In the genomic region with DNA sequence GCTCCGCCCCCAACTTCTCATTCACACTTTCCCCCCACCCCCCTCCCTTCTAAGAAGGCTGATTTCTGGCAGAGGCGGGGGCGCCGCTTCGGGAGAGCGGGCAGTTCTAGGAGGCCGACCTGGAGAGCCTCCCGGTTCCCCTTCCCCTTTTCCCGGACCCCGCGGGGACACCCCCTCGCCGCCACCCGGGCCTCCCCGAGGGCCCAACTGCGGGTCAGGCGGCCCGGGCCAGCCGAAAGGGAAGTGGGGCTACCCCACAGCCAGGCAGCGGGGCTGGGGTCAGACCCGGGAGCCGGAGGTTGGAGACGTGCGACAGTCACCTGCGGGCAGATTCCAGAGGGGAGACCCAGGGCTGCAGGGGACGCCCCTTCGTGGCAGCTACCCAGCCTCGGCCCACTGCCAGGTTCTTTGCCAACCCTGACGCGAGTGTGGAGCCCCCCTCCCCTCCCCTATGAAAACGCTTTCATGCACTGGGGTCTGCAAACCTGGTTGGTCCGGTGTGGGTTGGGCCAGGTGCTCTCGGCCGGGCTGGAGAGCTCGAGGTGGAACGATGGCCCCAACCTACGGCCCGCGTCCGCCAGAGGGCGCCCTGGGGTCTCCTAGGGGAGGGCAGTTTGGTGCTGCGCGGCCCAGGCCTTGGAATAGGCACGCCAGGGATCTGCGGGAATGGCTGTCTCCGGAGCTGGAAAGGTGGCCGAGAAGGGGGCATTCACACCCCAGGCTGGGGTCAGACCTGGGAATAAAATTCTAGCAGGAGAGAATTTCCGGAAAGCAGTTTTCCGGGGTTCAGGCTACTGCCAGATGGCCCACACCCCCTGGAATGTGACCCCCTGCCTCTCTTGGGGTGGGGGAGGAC, we compare ENCODE assay signal across 8 cellular contexts. TPM values are rescaled to one million over a fixed set of nuclear protein-coding genes. Genes with fewer than 3 reads are reported as not detected.
DNase-seq lines count a peak whose midpoint lies in the region; ATAC-seq and TF ChIP-seq lines count a peak whose summit lies in the region.

No MANE protein-coding gene starts in this region.

- H2BK15ac ChIP-seq in IMR-90 (ENCODE audit: low read depth, low read length) = peak overlapping the region; percentile 21; the same call in 2 of the 3 replicates

- peak overlapping the region; percentile 91 for H3K4ac ChIP-seq in IMR-90 (ENCODE audit: low read depth, low read length)

- no TSS peak for BruUV-seq in IMR-90 (replicated peaks; lab: Mats Ljungman, UMichigan)

- peak overlapping the region in 1 of 2 experiments; percentile 71; a peak in 1 of 4 replicates for H4K8ac ChIP-seq in IMR-90 (ENCODE audit: low read depth in 2 of 2, low read length in 2 of 2)

- no peak for DNase-seq in AG09309 (ENCODE audit: low read depth)
- DNase-seq in GM19240 (ENCODE audit: insufficient read length, low spot score) = peak; percentile 92
- peak; percentile 80 for DNase-seq in IMR-90
- DNase-seq in activated T-cell treated with anti-CD3 and anti-CD28 coated beads for 48 hours (ENCODE audit: low read depth) = peak; percentile 93
- no peak for DNase-seq in epithelial cell of proximal tubule (ENCODE audit: low read depth)
- peak; percentile 90 for DNase-seq in mucosa of gallbladder (ENCODE audit: low spot score)
- DNase-seq in stimulated activated CD8-positive, alpha-beta memory T cell treated with anti-CD3 and anti-CD28 coated beads, Interleukin-4, amount 100 ng/mL, for 1 hour (ENCODE audit: low read depth in 2 of 2, low spot score in 1 of 2) = peak; percentile 85 to 91

- peak overlapping the region; percentile 85 for H2BK120ac ChIP-seq in IMR-90 (ENCODE audit: low read depth, low read length)

- peak overlapping the region; percentile 61 for H3K9ac ChIP-seq in IMR-90 (ENCODE audit: low read depth, low read length)
- H3K9ac ChIP-seq in OCI-LY3 (ENCODE audit: low read length) = peak overlapping the region; percentile 62

- H3K23ac ChIP-seq in IMR-90 (ENCODE audit: low read depth, low read length) = peak overlapping the region; percentile 69

- peak overlapping the region; percentile 70 for H2BK5ac ChIP-seq in IMR-90 (ENCODE audit: low read depth, low read length, poor library complexity, severe bottlenecking)

- peaks cover 41% of the 10 kb centered on the region for H4K20me1 ChIP-seq in IMR-90 (ENCODE audit: insufficient read depth, low read length)
- H4K20me1 ChIP-seq in OCI-LY3 (ENCODE audit: insufficient read depth, low read length) = peaks cover 39% of the 10 kb centered on the region

- TF ChIP-seq CTCF in AG09309 (IDR thresholded peaks at IDR 0.05; ENCODE audit: control insufficient read depth, insufficient read depth, low read depth, low read length, missing control alignments) = peak; percentile 96
- peak; percentile 90 for TF ChIP-seq CTCF in IMR-90 (conservative IDR thresholded peaks at IDR 0.05; ENCODE audit: low read depth, low read length)
- peak; percentile 89 for TF ChIP-seq CTCF in OCI-LY3 (IDR thresholded peaks at IDR 0.05; ENCODE audit: low read depth, low read length)
- peak; percentile 89 for TF ChIP-seq CTCF in epithelial cell of proximal tubule (conservative IDR thresholded peaks at IDR 0.05; ENCODE audit: low read depth, low read length)

- H3K4me1 ChIP-seq in IMR-90 (ENCODE audit: control insufficient read depth, insufficient read depth, low read length) (peaks cover 13% of the 10 kb centered on the region), OCI-LY3 (ENCODE audit: low read length) (peaks cover 56% of the 10 kb centered on the region)

- H3K18ac ChIP-seq in IMR-90 (ENCODE audit: low read depth, low read length) = peak overlapping the region; percentile 55; the same call in 1 of the 2 replicates

- H3K14ac ChIP-seq in IMR-90 (replicated peaks; ENCODE audit: low read depth, low read length) = 0 out of 2 replicates have a peak overlapping the region, but pooled peaks have one; percentile 15

- H2BK20ac ChIP-seq in IMR-90 (ENCODE audit: low read depth, low read length) = peak overlapping the region; percentile 62; the same call in 1 of the 2 replicates

- CTCF ChIA-PET in IMR-90 (lab: Yijun Ruan, JAX) = interaction anchor here (0.6 to 1.8 kb wide), 10 partner anchors 10 to 1578 kb away, joined by 3 to 11 read pairs (median 5); no protein-coding TSS in a partner anchor

- peaks cover 30% of the 10 kb centered on the region for H3K36me3 ChIP-seq in IMR-90 (ENCODE audit: control insufficient read depth, insufficient read depth, low read length)
- peaks cover 35% of the 10 kb centered on the region for H3K36me3 ChIP-seq in OCI-LY3 (replicated peaks; ENCODE audit: low read depth, low read length)

- H4K5ac ChIP-seq in IMR-90 (ENCODE audit: low read depth, low read length) = peak overlapping the region; percentile 42; the same call in 1 of the 2 replicates

- POLR2A ChIA-PET in IMR-90 (lab: Charles Lee; ENCODE audit: unreplicated experiment) = interaction anchor here (0.6 kb wide), 2 partner anchors 32 to 74 kb away, joined by 3 read pairs; no protein-coding TSS in a partner anchor

- 1% methylated on average over 12 of the region's 49 CpGs; no CpG with 5 or more reads in 1 of the 2 experiments for WGBS in IMR-90 (ENCODE audit: extremely low coverage in 2 of 2, insufficient read length in 1 of 2), 2 experiments

- H2AFZ ChIP-seq in IMR-90 (replicated peaks; ENCODE audit: low read length, poor library complexity) (peak overlapping the region; percentile 91), OCI-LY3 (ENCODE audit: low read depth, low read length) (no peak overlapping the region)

- peak overlapping the region; percentile 54 for H3K56ac ChIP-seq in IMR-90 (ENCODE audit: extremely low read depth, insufficient read depth, low read length)

- H2AK9ac ChIP-seq in IMR-90 (replicated peaks; ENCODE audit: low read depth, low read length, poor library complexity) = peak overlapping the region; percentile 86

- H3K9me1 ChIP-seq in IMR-90 (ENCODE audit: insufficient read depth, low read length) = peaks cover 6% of the 10 kb centered on the region; the same call in 1 of the 2 replicates

- peak overlapping the region; percentile 79 for H4K91ac ChIP-seq in IMR-90 (ENCODE audit: insufficient read depth, low read depth, low read length)

- H3K9me3 ChIP-seq in IMR-90 (ENCODE audit: control insufficient read depth, insufficient read depth, low read length) (no peaks in the 10 kb centered on the region), OCI-LY3 (ENCODE audit: insufficient read depth, low read length) (no peaks in the 10 kb centered on the region)

- intact Hi-C loops in IMR-90 (cut with micrococcal nuclease) = loop anchor here (1.0 to 2.0 kb wide), 6 partner anchors 30 to 348 kb away; no protein-coding TSS in a partner anchor

- peak overlapping the region; percentile 94 for H2AK5ac ChIP-seq in IMR-90 (ENCODE audit: low read depth, low read length)

- H3K4me3 ChIP-seq in AG09309 (ENCODE audit: control insufficient read depth, low read depth, low read length) (peak overlapping the region; percentile 47), IMR-90 (ENCODE audit: insufficient read depth, low read depth, low read length) (peak overlapping the region; percentile 38), OCI-LY3 (ENCODE audit: low read length) (peak overlapping the region; percentile 57), epithelial cell of proximal tubule (ENCODE audit: low read depth, low read length) (peak overlapping the region; percentile 93)

- peak overlapping the region; percentile 85 for H3K4me2 ChIP-seq in IMR-90 (ENCODE audit: low read depth, low read length)
- H3K4me2 ChIP-seq in OCI-LY3 (ENCODE audit: low read length) = peak overlapping the region; percentile 76

- dilution Hi-C loops in IMR-90 (cut with HindIII; ENCODE audit: low sequenced_read_pairs, unreplicated experiment) = no loop called here

- peak; percentile 43 for ATAC-seq in IMR-90 (ENCODE audit: low read depth)

- in situ Hi-C loops in IMR-90 (cut with MboI; ENCODE audit: low sequenced_read_pairs) = loop anchor here (5.0 kb wide), 1 partner anchor 57 kb away; no protein-coding TSS in a partner anchor

- peaks cover 41% of the 10 kb centered on the region for H3K79me2 ChIP-seq in OCI-LY3 (ENCODE audit: low read length)

- H3K27ac ChIP-seq in IMR-90 (ENCODE audit: insufficient read depth, low read length) (peak overlapping the region; percentile 75), OCI-LY3 (ENCODE audit: low read length) (peak overlapping the region; percentile 81)

- peaks cover 3 to 22% of the 10 kb centered on the region in 2 experiments; a peak in 2 of 4 replicates for H3K79me1 ChIP-seq in IMR-90 (ENCODE audit: low read depth in 1 of 2, low read length in 2 of 2)

- no peak; the same call in 1 of the 2 replicates for TF ChIP-seq POLR2A in IMR-90 (IDR thresholded peaks at IDR 0.05; ENCODE audit: low read depth, low read length)

- H3K27me3 ChIP-seq in IMR-90 (ENCODE audit: control insufficient read depth, insufficient read depth, low read length) (no peaks in the 10 kb centered on the region), OCI-LY3 (ENCODE audit: low read depth, low read length) (peaks cover 18% of the 10 kb centered on the region)

- peak; percentile 91 for TF ChIP-seq RAD21 in IMR-90 (IDR thresholded peaks at IDR 0.05; ENCODE audit: low read length)

TF ChIP-seq in IMR-90, 13 proteins besides CTCF, POLR2A, EP300 and RAD21 (continues in another document):
- 0 out of 2 replicates have a peak, but pooled peaks have one; percentile 47 for TF ChIP-seq CHD1 (IDR thresholded peaks at IDR 0.05; ENCODE audit: low read depth, low read length)
- TF ChIP-seq MXI1 (IDR thresholded peaks at IDR 0.05; ENCODE audit: borderline replicate concordance, low read depth, low read length) = no peak
- TF ChIP-seq, protein P1, sequence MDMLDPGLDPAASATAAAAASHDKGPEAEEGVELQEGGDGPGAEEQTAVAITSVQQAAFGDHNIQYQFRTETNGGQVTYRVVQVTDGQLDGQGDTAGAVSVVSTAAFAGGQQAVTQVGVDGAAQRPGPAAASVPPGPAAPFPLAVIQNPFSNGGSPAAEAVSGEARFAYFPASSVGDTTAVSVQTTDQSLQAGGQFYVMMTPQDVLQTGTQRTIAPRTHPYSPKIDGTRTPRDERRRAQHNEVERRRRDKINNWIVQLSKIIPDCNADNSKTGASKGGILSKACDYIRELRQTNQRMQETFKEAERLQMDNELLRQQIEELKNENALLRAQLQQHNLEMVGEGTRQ (IDR thresholded peaks at IDR 0.05; ENCODE audit: low read depth, low read length) = 0 out of 2 replicates have a peak, but pooled peaks have one; percentile 1
- TF ChIP-seq MAFK (IDR thresholded peaks at IDR 0.05; ENCODE audit: low read depth, low read length) = no peak
- no peak for TF ChIP-seq NFE2L2 (IDR thresholded peaks at IDR 0.05; ENCODE audit: low read depth, low read length)

RNA-seq across cellular contexts. Expression of a gene that starts 0.7 kb away (rescaled TPM):
- 19.7 and 19.9 TPM in 2 replicates for total RNA-seq in IMR-90 (2012; rRNA removed)
- 18.3 and 19.2 TPM in 2 replicates for polyA plus RNA-seq in IMR-90 (2012; rRNA removed)
- 29.0 and 102 TPM in 2 replicates for polyA plus RNA-seq in IMR-90 (2012; cell fraction: cytosol; rRNA removed)
- polyA plus RNA-seq in IMR-90 (2012; cell fraction: nucleus; rRNA removed; ENCODE audit: low replicate concordance) = 163 and 202 TPM in 2 replicates
- 42.8 and 69.2 TPM in 2 replicates for total RNA-seq in epithelial cell of proximal tubule
- total RNA-seq in mucosa of gallbladder = 11.9 TPM

RNA-seq across cellular contexts. Expression of a gene that starts 17.9 kb away (rescaled TPM):
- total RNA-seq in IMR-90 (2012; rRNA removed) (14.4 and 18.5 TPM in 2 replicates), epithelial cell of proximal tubule (28.7 and 40.6 TPM in 2 replicates), mucosa of gallbladder (40.4 TPM)
- polyA plus RNA-seq in IMR-90 (2012; rRNA removed) = 35.5 and 43.2 TPM in 2 replicates
- polyA plus RNA-seq in IMR-90 (2012; cell fraction: cytosol; rRNA removed) = 26.3 and 45.8 TPM in 2 replicates
- 189 and 191 TPM in 2 replicates for polyA plus RNA-seq in IMR-90 (2012; cell fraction: nucleus; rRNA removed; ENCODE audit: low replicate concordance)

Comparison
In these comparisons a context has a peak if more than half of its experiments do, and no peak if none do; other contexts are left out.
1. DNase-seq: peak in GM19240 (single experiment), IMR-90 (single experiment), activated T-cell treated with anti-CD3 and anti-CD28 coated beads for 48 hours (single experiment), mucosa of gallbladder (single experiment) and stimulated activated CD8-positive, alpha-beta memory T cell treated with anti-CD3 and anti-CD28 coated beads, Interleukin-4, amount 100 ng/mL, for 1 hour (2 of 2); none in AG09309 (single experiment) and epithelial cell of proximal tubule (single experiment).
2. H3K4me3 ChIP-seq: peak in every context shown above with its lines; median percentile 93 in epithelial cell of proximal tubule; 57 in OCI-LY3; 47 in AG09309; 38 in IMR-90.
3. Peak in every context shown above with its lines, with median percentiles within 50 percentile points of each other: CTCF ChIP-seq.